Comparison of ENCODE assay signal across 13 cellular contexts in the genomic region with DNA sequence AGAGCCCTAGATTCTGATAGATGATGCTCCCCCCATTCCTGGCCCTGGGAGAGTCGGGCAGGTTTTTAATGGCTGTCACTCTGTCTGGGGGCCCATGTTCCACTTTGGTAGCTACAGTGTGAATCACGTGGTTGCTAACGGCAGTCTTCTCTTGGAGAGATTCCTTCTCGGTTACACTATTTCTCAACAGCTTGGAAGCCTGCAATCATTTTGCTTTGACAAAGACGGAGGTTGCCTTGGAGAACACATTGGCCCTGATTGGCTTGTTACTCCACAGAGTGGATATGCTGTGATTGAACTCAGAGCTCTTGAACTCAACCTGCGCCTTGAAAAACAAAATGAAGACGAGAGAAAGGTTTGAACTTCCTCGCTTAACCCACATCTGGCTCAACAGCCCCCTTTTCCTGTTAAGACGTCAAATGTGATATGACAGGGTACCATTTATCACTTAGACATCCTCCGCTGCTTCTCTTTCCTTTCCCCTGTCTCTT.
DNase-seq lines count a peak whose midpoint lies in the region; ATAC-seq and TF ChIP-seq lines count a peak whose summit lies in the region.
"Had no signal": no experiment of that assay in that cellular context is flagged by ENCODE, and none has a peak within 500 bp of the region (broad histone marks: within the 10 kb centered on the region; RNA-seq: fewer than 3 reads in every experiment).

No MANE protein-coding gene starts in this region.

- no peaks in the 10 kb centered on the region for H3K36me3 ChIP-seq in right lobe of liver
- no peaks in the 10 kb centered on the region for H3K36me3 ChIP-seq in spleen
- H3K36me3 ChIP-seq: heart left ventricle had no signal

- no peaks in the 10 kb centered on the region for H3K9me3 ChIP-seq in right lobe of liver
- peaks cover 0 to 5% (median 2%) of the 10 kb centered on the region in 8 donors for H3K9me3 ChIP-seq in spleen

- CTCF ChIA-PET in activated CD4-positive, alpha-beta memory T cell treated with anti-CD3 and anti-CD28 coated beads, Interleukin-2, amount 10 ng/mL, durations not matched to agents 7 days and 5 days (lab: Charles Lee): no interaction called here

- TF ChIP-seq POLR2A in right lobe of liver (IDR thresholded peaks at IDR 0.05): no peak
- no peak for TF ChIP-seq POLR2A in spleen (IDR thresholded peaks at IDR 0.05)

- peak; percentile 56 to 80 (median 66) for ATAC-seq in right lobe of liver
- ATAC-seq: activated CD8-positive, alpha-beta memory T cell treated with anti-CD3 and anti-CD28 coated beads, Interleukin-2, amount 10 ng/mL, durations not matched to agents 7 days and 5 days; GM12878 had no signal

- H3K27me3 Mint-ChIP-seq in activated T-cell treated with anti-CD3 and anti-CD28 coated beads, Interleukin-2, amount 50 U/mL, for 24 hours: no peaks in the 10 kb centered on the region
- no peaks in the 10 kb centered on the region for H3K27me3 Mint-ChIP-seq in activated CD4-positive, alpha-beta memory T cell treated with anti-CD3 and anti-CD28 coated beads, Interleukin-2, amount 10 ng/mL, durations not matched to agents 7 days and 5 days
- H3K27me3 Mint-ChIP-seq: activated CD8-positive, alpha-beta memory T cell treated with anti-CD3 and anti-CD28 coated beads, Interleukin-2, amount 10 ng/mL, durations not matched to agents 7 days and 5 days had no signal

- H3K4me1 ChIP-seq in right lobe of liver (peaks cover 0 to 6% (median 0%) of the 10 kb centered on the region in 4 donors), spleen (peaks cover 0 to 24% (median 16%) of the 10 kb centered on the region in 6 donors)

- POLR2A ChIA-PET in activated CD4-positive, alpha-beta memory T cell treated with anti-CD3 and anti-CD28 coated beads, Interleukin-2, amount 10 ng/mL, durations not matched to agents 7 days and 5 days (lab: Charles Lee): interaction anchor here (0.8 to 1.3 kb wide), 3 partner anchors 98 to 109 kb away, joined by 3 to 4 read pairs (median 4); no protein-coding TSS in a partner anchor

- peaks cover 33% of the 10 kb centered on the region for H3K4me1 Mint-ChIP-seq in activated T-cell treated with anti-CD3 and anti-CD28 coated beads, Interleukin-2, amount 50 U/mL, for 24 hours (ENCODE audit: low read depth)
- H3K4me1 Mint-ChIP-seq in activated CD4-positive, alpha-beta memory T cell treated with anti-CD3 and anti-CD28 coated beads, Interleukin-2, amount 10 ng/mL, durations not matched to agents 7 days and 5 days: peaks cover 25% of the 10 kb centered on the region

- H3K4me3 ChIP-seq in right lobe of liver (no peak overlapping the region), spleen (peak overlapping the region in 2 of 8 donors; percentile 8 to 44)
- H3K4me3 ChIP-seq: GM12878 had no signal

- peak overlapping the region; percentile 14 for H3K4me3 Mint-ChIP-seq in activated T-cell treated with anti-CD3 and anti-CD28 coated beads, Interleukin-2, amount 50 U/mL, for 24 hours
- no peak overlapping the region for H3K4me3 Mint-ChIP-seq in activated CD4-positive, alpha-beta memory T cell treated with anti-CD3 and anti-CD28 coated beads, Interleukin-2, amount 10 ng/mL, durations not matched to agents 7 days and 5 days
- H3K4me3 Mint-ChIP-seq: activated CD8-positive, alpha-beta memory T cell treated with anti-CD3 and anti-CD28 coated beads, Interleukin-2, amount 10 ng/mL, durations not matched to agents 7 days and 5 days had no signal

- H3K27me3 ChIP-seq in right lobe of liver: no peaks in the 10 kb centered on the region
- no peaks in the 10 kb centered on the region for H3K27me3 ChIP-seq in spleen (replicated peaks in 1 of 7)
- H3K27me3 ChIP-seq: heart left ventricle had no signal

- H3K27ac ChIP-seq in right lobe of liver (no peak overlapping the region), spleen (peak overlapping the region; percentile 10 to 82 (median 64))

- no peaks in the 10 kb centered on the region for H3K9me3 Mint-ChIP-seq in activated T-cell treated with anti-CD3 and anti-CD28 coated beads, Interleukin-2, amount 50 U/mL, for 24 hours
- peaks cover 3% of the 10 kb centered on the region for H3K9me3 Mint-ChIP-seq in activated CD4-positive, alpha-beta memory T cell treated with anti-CD3 and anti-CD28 coated beads, Interleukin-2, amount 10 ng/mL, durations not matched to agents 7 days and 5 days

- WGBS in right lobe of liver (ENCODE audit: insufficient coverage, low coverage, low lambda C conversion rate, missing lambda C conversion rate): 50% methylated on average over 6 of the region's 10 CpGs
- WGBS in spleen, 5 donors: 20 to 28% (median 22%) methylated on average over 10 of the region's 10 CpGs

- no peak for DNase-seq in activated T-cell treated with anti-CD3 and anti-CD28 coated beads, Interleukin-2, amount 50 U/mL, for 24 hours
- no peak for DNase-seq in activated T-cell treated with anti-CD3 and anti-CD28 coated beads for 4 hours
- DNase-seq in activated CD4-positive, alpha-beta memory T cell treated with anti-CD3 and anti-CD28 coated beads, Interleukin-2, amount 10 ng/mL, durations not matched to agents 7 days and 5 days: no peak
- DNase-seq in right lobe of liver: no peak
- DNase-seq in spleen: no peak
- DNase-seq in SKM-1 (lab: John Stamatoyannopoulos, UW; ENCODE audit: unreplicated experiment): no peak
- DNase-seq in HT-29 (ENCODE audit: low spot score): no peak
- no peak for DNase-seq in ecto neural progenitor cell (ENCODE audit: low spot score)
- DNase-seq: activated CD8-positive, alpha-beta memory T cell treated with anti-CD3 and anti-CD28 coated beads, Interleukin-2, amount 10 ng/mL, durations not matched to agents 7 days and 5 days; DMS53; heart left ventricle; NCI-H1694 had no signal

- intact Hi-C loops in right lobe of liver (cut with DNase I) (no loop called here), spleen (cut with DNase I; ENCODE audit: low total_unique reads) (no loop called here)

- H3K36me3 Mint-ChIP-seq in activated T-cell treated with anti-CD3 and anti-CD28 coated beads, Interleukin-2, amount 50 U/mL, for 24 hours (ENCODE audit: low read depth): no peaks in the 10 kb centered on the region
- peaks cover 5% of the 10 kb centered on the region for H3K36me3 Mint-ChIP-seq in activated CD4-positive, alpha-beta memory T cell treated with anti-CD3 and anti-CD28 coated beads, Interleukin-2, amount 10 ng/mL, durations not matched to agents 7 days and 5 days (ENCODE audit: low read depth)
- H3K36me3 Mint-ChIP-seq: activated CD8-positive, alpha-beta memory T cell treated with anti-CD3 and anti-CD28 coated beads, Interleukin-2, amount 10 ng/mL, durations not matched to agents 7 days and 5 days had no signal

- no peak for TF ChIP-seq CTCF in right lobe of liver (IDR thresholded peaks at IDR 0.05)
- TF ChIP-seq CTCF in spleen (IDR thresholded peaks at IDR 0.05 in 8 of 11, conservative IDR thresholded peaks at IDR 0.05 in 3 of 11): no peak

- peak overlapping the region; percentile 85 for H3K27ac Mint-ChIP-seq in activated T-cell treated with anti-CD3 and anti-CD28 coated beads, Interleukin-2, amount 50 U/mL, for 24 hours
- peak overlapping the region; percentile 9 for H3K27ac Mint-ChIP-seq in activated CD4-positive, alpha-beta memory T cell treated with anti-CD3 and anti-CD28 coated beads, Interleukin-2, amount 10 ng/mL, durations not matched to agents 7 days and 5 days
- H3K27ac Mint-ChIP-seq: activated CD8-positive, alpha-beta memory T cell treated with anti-CD3 and anti-CD28 coated beads, Interleukin-2, amount 10 ng/mL, durations not matched to agents 7 days and 5 days had no signal

Comparison
In these comparisons a context has a peak if more than half of its experiments do, and no peak if none do; other contexts are left out.
1. H3K27ac ChIP-seq: peak in spleen (8 of 8); none in right lobe of liver (0 of 3).